In the genomic region with DNA sequence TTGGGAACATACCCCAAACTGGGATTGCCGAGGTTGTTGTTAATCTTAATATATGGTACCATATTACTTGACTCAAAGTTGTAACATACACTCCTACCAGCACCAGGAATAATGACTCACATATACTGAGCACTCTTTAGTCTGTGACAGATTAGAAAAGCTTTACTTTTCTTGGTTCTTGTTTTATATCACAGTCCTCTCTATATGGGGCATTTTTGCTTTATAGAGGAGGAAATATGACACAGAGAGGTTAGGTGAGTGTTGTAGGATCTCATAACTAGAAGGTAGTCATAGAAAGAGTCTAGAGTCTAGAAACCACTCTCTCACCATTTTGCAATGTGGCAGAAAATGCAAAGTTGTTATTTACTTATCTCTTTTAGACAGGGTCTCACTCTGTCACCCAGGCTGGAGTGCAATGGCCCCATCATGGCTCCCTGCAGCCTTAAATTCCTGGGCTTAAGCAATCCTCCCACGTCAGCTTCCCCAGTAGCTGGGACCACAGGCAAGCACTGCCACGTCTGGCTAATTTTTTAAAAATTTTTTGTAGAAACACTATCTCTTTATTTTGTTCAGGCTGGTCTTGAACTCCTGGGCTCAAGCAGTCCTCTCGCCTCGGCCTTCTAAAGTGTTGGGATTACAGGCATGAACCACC, we compare ENCODE assay signal across 19 cellular contexts. TPM values are rescaled to one million over a fixed set of nuclear protein-coding genes. Genes with fewer than 3 reads are reported as not detected.
"Had no signal": no experiment of that assay in that cellular context is flagged by ENCODE, and none has a peak within 500 bp of the region (broad histone marks: within the 10 kb centered on the region; RNA-seq: fewer than 3 reads in every experiment).

No MANE protein-coding gene starts in this region.

- H3K36me3 Mint-ChIP-seq: neural progenitor cell had no signal

- H3K27me3 ChIP-seq: brain microvascular endothelial cell, dorsolateral prefrontal cortex, neural progenitor cell, ovary, sigmoid colon, stomach had no signal

- H3K27ac ChIP-seq: brain microvascular endothelial cell, dorsolateral prefrontal cortex, neural progenitor cell, ovary, sigmoid colon, stomach, thoracic aorta, VCaP had no signal

- ATAC-seq: esophagus mucosa had no signal

- H3K4me2 ChIP-seq: neural progenitor cell had no signal

- H3K36me3 ChIP-seq: neural progenitor cell, ovary had no signal

- H2AFZ ChIP-seq: neural progenitor cell had no signal

- H3K9ac ChIP-seq: neural progenitor cell had no signal

- H3K9me3 Mint-ChIP-seq: neural progenitor cell had no signal

- H3K27ac Mint-ChIP-seq: neural progenitor cell had no signal

- DNase-seq: activated CD4-positive, alpha-beta T cell treated with anti-CD3 and anti-CD28 coated beads, Interleukin-2, amount 50 U/mL, for 4 hours; brain microvascular endothelial cell; cerebellar nuclear complex; dorsolateral prefrontal cortex; hypothalamus; kidney glomerular epithelial cell; mesendoderm; ovary; sigmoid colon; stimulated activated CD4-positive, alpha-beta T cell treated with anti-CD3 and anti-CD28 coated beads, Interleukin-12 subunit alpha, Interleukin-12 subunit beta, amount 100 ng/mL, for 4 hours; stomach; T1000 had no signal

- H3K4me3 Mint-ChIP-seq: neural progenitor cell had no signal

- H3K4me3 ChIP-seq: dorsolateral prefrontal cortex, neural progenitor cell, ovary, sigmoid colon, stomach, thoracic aorta had no signal

- H3K9me3 ChIP-seq: ovary, sigmoid colon, stomach, thoracic aorta had no signal

- H3K4me1 ChIP-seq: neural progenitor cell had no signal

RNA-seq across cellular contexts. Expression of a gene that starts 45.5 kb away (rescaled TPM):
- total RNA-seq: dorsolateral prefrontal cortex, esophagus mucosa, fibroblast of villous mesenchyme, ovary, sigmoid colon, SK-MEL-5, stomach, thoracic aorta, ureter had no signal
- polyA plus RNA-seq: ovary, sigmoid colon, stomach had no signal
